8 cellular contexts compared by ENCODE assay signal in genomic region chr9:131709741-131710499, GRCh38. TPM values are rescaled to one million over a fixed set of nuclear protein-coding genes. Genes with fewer than 3 reads are reported as not detected.
DNase-seq lines count a peak whose midpoint lies in the region; ATAC-seq and FAIRE-seq lines count a peak whose summit lies in the region.

No MANE protein-coding gene starts in this region.

- H3K14ac ChIP-seq in trophoblast cell (ENCODE audit: low read length): no peak overlapping the region

- peaks cover 11% of the 10 kb centered on the region for H3K79me2 ChIP-seq in trophoblast cell (ENCODE audit: control insufficient read depth, insufficient read depth, low read length, poor library complexity)

- H3K27ac Mint-ChIP-seq in CD4-positive, CD25-positive, alpha-beta regulatory T cell: peak overlapping the region; percentile 76 to 96 (median 90)

- H4K8ac ChIP-seq in trophoblast cell (ENCODE audit: low read depth, low read length): peak overlapping the region; percentile 13

- H3K79me1 ChIP-seq in trophoblast cell (ENCODE audit: low read length): peaks cover 19% of the 10 kb centered on the region

- peak overlapping the region; percentile 58 for H2BK5ac ChIP-seq in trophoblast cell (ENCODE audit: low read depth, low read length, poor library complexity)

- H3K27me3 ChIP-seq in CD4-positive, CD25-positive, alpha-beta regulatory T cell (ENCODE audit: control insufficient read depth, insufficient read depth, low read length): no peaks in the 10 kb centered on the region
- H3K27me3 ChIP-seq in trophoblast cell (ENCODE audit: insufficient read depth, low read length) (no peaks in the 10 kb centered on the region), MG63 (no peaks in the 10 kb centered on the region)

- peak overlapping the region; percentile 43 for H3K18ac ChIP-seq in trophoblast cell (ENCODE audit: low read length)

- peak overlapping the region; percentile 25 to 76 (median 67) for H3K4me3 Mint-ChIP-seq in CD4-positive, CD25-positive, alpha-beta regulatory T cell

- H4K12ac ChIP-seq in trophoblast cell (ENCODE audit: low read depth, low read length): peak overlapping the region; percentile 24

- DNase-seq in CD4-positive, CD25-positive, alpha-beta regulatory T cell: peak; percentile 38 to 69 (median 63)
- DNase-seq in MV-4-11 (lab: John Stamatoyannopoulos, UW) (peak; percentile 19), trophoblast cell (peak; percentile 95 to 96), urothelium cell line (ENCODE audit: low spot score) (no peak), MG63 (no peak)
- DNase-seq in central memory CD4-positive, alpha-beta T cell: peak; percentile 83

- H4K91ac ChIP-seq in trophoblast cell (ENCODE audit: low read depth, low read length): peak overlapping the region; percentile 75

- no peak overlapping the region for H3K4me2 ChIP-seq in trophoblast cell (ENCODE audit: low read length)

- ATAC-seq in CD4-positive, CD25-positive, alpha-beta regulatory T cell (ENCODE audit: low read depth in 2 of 2): peak; percentile 67 to 73
- ATAC-seq in GM19455 (IDR thresholded peaks at IDR 0.05; ENCODE audit: unreplicated experiment) (peak; percentile 47), HG02623 (IDR thresholded peaks at IDR 0.05; ENCODE audit: unreplicated experiment) (no peak)

- H3K4me1 Mint-ChIP-seq in CD4-positive, CD25-positive, alpha-beta regulatory T cell: peaks cover 22 to 84% (median 65%) of the 10 kb centered on the region in 4 donors

- no peaks in the 10 kb centered on the region for H3K9me3 ChIP-seq in CD4-positive, CD25-positive, alpha-beta regulatory T cell (ENCODE audit: control insufficient read depth in 2 of 2, low read length in 2 of 2)
- H3K9me3 ChIP-seq in trophoblast cell (ENCODE audit: insufficient read depth, low read depth, low read length) (no peaks in the 10 kb centered on the region), MG63 (no peaks in the 10 kb centered on the region)

- no peak for FAIRE-seq in urothelium cell line (lab: Jason Lieb, UNC)

- peaks cover 46% of the 10 kb centered on the region for H3K4me1 ChIP-seq in CD4-positive, CD25-positive, alpha-beta regulatory T cell (ENCODE audit: control insufficient read depth, insufficient read depth, low read length, poor library complexity, severe bottlenecking)
- H3K4me1 ChIP-seq in trophoblast cell (ENCODE audit: control insufficient read depth in 1 of 2, insufficient read depth in 2 of 2, low read length in 2 of 2): peaks cover 28 to 42% of the 10 kb centered on the region in 2 experiments

- no peak overlapping the region for H2AFZ ChIP-seq in trophoblast cell (ENCODE audit: insufficient read depth, low read length, poor library complexity)

- peak overlapping the region; percentile 55 for H2BK120ac ChIP-seq in trophoblast cell (ENCODE audit: insufficient read depth, low read length, poor library complexity)

- no peak overlapping the region for H3K23ac ChIP-seq in trophoblast cell (ENCODE audit: low read length)

- H3K27ac ChIP-seq in CD4-positive, CD25-positive, alpha-beta regulatory T cell (ENCODE audit: insufficient read depth, low read length, poor library complexity, severe bottlenecking): peak overlapping the region; percentile 80
- peak overlapping the region; percentile 69 for H3K27ac ChIP-seq in trophoblast cell (ENCODE audit: low read depth, low read length)

- H3K9me3 Mint-ChIP-seq in CD4-positive, CD25-positive, alpha-beta regulatory T cell: no peaks in the 10 kb centered on the region

- WGBS in trophoblast cell (ENCODE audit: extremely low coverage, insufficient coverage, insufficient read length): no CpG with 5 or more reads among the region's 11 CpGs

- peak overlapping the region; percentile 31 for H3K4ac ChIP-seq in trophoblast cell (ENCODE audit: low read depth, low read length)

- no peak overlapping the region for H2AK5ac ChIP-seq in trophoblast cell (ENCODE audit: low read length)

- peaks cover 11% of the 10 kb centered on the region for H3K36me3 Mint-ChIP-seq in CD4-positive, CD25-positive, alpha-beta regulatory T cell

- H3K9ac ChIP-seq in trophoblast cell (ENCODE audit: low read length): no peak overlapping the region

- H3K27me3 Mint-ChIP-seq in CD4-positive, CD25-positive, alpha-beta regulatory T cell: no peaks in the 10 kb centered on the region

- peak overlapping the region; percentile 62 for H3K4me3 ChIP-seq in CD4-positive, CD25-positive, alpha-beta regulatory T cell (ENCODE audit: low read depth, low read length)
- H3K4me3 ChIP-seq in trophoblast cell (ENCODE audit: low read depth, low read length) (no peak overlapping the region), MG63 (no peak overlapping the region)

- H2BK12ac ChIP-seq in trophoblast cell (ENCODE audit: low read length): peak overlapping the region; percentile 62

- peaks cover 2% of the 10 kb centered on the region for H3K36me3 ChIP-seq in CD4-positive, CD25-positive, alpha-beta regulatory T cell (ENCODE audit: control insufficient read depth, insufficient read depth, low read length)
- H3K36me3 ChIP-seq in trophoblast cell (ENCODE audit: control insufficient read depth in 1 of 2, insufficient read depth in 2 of 2, low read length in 2 of 2): peaks cover 0 to 2% of the 10 kb centered on the region in 2 experiments
- H3K36me3 ChIP-seq in MG63: peaks cover 4% of the 10 kb centered on the region; the same call in 1 of the 2 replicates

RNA-seq across cellular contexts. Expression of gene RAPGEF1, which starts 30.0 kb away (rescaled TPM):
- total RNA-seq in CD4-positive, CD25-positive, alpha-beta regulatory T cell: 159 TPM
- polyA plus RNA-seq in CD4-positive, CD25-positive, alpha-beta regulatory T cell: 1 to 10 TPM; 3.8 to 7.3 (median 4.6) TPM
- polyA plus RNA-seq in trophoblast cell (2013): 77.7 and 79.5 TPM in 2 replicates
- 19.0 and 31.3 TPM in 2 replicates for total RNA-seq in MG63 (2014; rRNA removed; shearing (Covaris generic); ENCODE audit: low replicate concordance)

Comparison
In these comparisons a context has a peak if more than half of its experiments do, and no peak if none do; other contexts are left out.
1. DNase-seq: peak in CD4-positive, CD25-positive, alpha-beta regulatory T cell (3 of 3), MV-4-11 (single experiment), central memory CD4-positive, alpha-beta T cell (single experiment) and trophoblast cell (2 of 2); none in urothelium cell line (single experiment) and MG63 (single experiment).